In genomic region chr4:147049940-147050852, GRCh38 we compare ENCODE assay signal across 1 cellular context.
TF ChIP-seq lines count a peak whose summit lies in the region.

No MANE protein-coding gene starts in this region.

TF ChIP-seq in WTC11, 78 proteins besides CTCF, POLR2A, EP300 and RAD21 (continued from another document):
- no peak for TF ChIP-seq ZNF532 (CRISPR knock-in tag; IDR thresholded peaks at IDR 0.05; ENCODE audit: borderline replicate concordance)
- no peak for TF ChIP-seq FOXP4 (CRISPR knock-in tag; IDR thresholded peaks at IDR 0.05)
- no peak for TF ChIP-seq NFE2L1 (CRISPR knock-in tag; IDR thresholded peaks at IDR 0.05)
- TF ChIP-seq NR1H2 (CRISPR knock-in tag; IDR thresholded peaks at IDR 0.05): no peak
- no peak for TF ChIP-seq ELF4 (CRISPR knock-in tag; IDR thresholded peaks at IDR 0.05; ENCODE audit: low read depth)
- no peak for TF ChIP-seq IRF1 (CRISPR knock-in tag; IDR thresholded peaks at IDR 0.05)
- TF ChIP-seq FOXP1 (CRISPR knock-in tag; IDR thresholded peaks at IDR 0.05; ENCODE audit: borderline replicate concordance): no peak
- TF ChIP-seq ETV6 (CRISPR knock-in tag; IDR thresholded peaks at IDR 0.05): no peak
